Comparison of ENCODE assay signal across 11 cellular contexts in genomic region chr19:16084067-16084685, GRCh38. TPM values are rescaled to one million over a fixed set of nuclear protein-coding genes. Genes with fewer than 3 reads are reported as not detected.
A peak's percentile ranks its signal among the peaks of the same experiment; 100 is the strongest.
DNase-seq lines count a peak whose midpoint lies in the region; ATAC-seq and TF ChIP-seq lines count a peak whose summit lies in the region.
"Had no signal": no experiment of that assay in that cellular context is flagged by ENCODE, and none has a peak within 500 bp of the region (broad histone marks: within the 10 kb centered on the region; RNA-seq: fewer than 3 reads in every experiment).

No MANE protein-coding gene starts in this region.

- H3K36me3 ChIP-seq in CD4-positive, CD25-positive, alpha-beta regulatory T cell (ENCODE audit: control insufficient read depth, insufficient read depth, low read length): peaks cover 68% of the 10 kb centered on the region
- H3K36me3 ChIP-seq in Loucy (ENCODE audit: insufficient read depth, low read length): peaks cover 91% of the 10 kb centered on the region
- peaks cover 97% of the 10 kb centered on the region for H3K36me3 ChIP-seq in endodermal cell (ENCODE audit: control insufficient read depth, insufficient read depth, low read length)
- peaks cover 44 to 84% (median 72%) of the 10 kb centered on the region in 4 donors for H3K36me3 ChIP-seq in sigmoid colon

- H3K36me3 Mint-ChIP-seq in CD4-positive, CD25-positive, alpha-beta regulatory T cell: peaks cover 53% of the 10 kb centered on the region
- peaks cover 83% of the 10 kb centered on the region for H3K36me3 Mint-ChIP-seq in endodermal cell (ENCODE audit: low read depth)

- H3K4me1 ChIP-seq in CD4-positive, CD25-positive, alpha-beta regulatory T cell (ENCODE audit: control insufficient read depth, insufficient read depth, low read length, poor library complexity, severe bottlenecking): peaks cover 63% of the 10 kb centered on the region
- H3K4me1 ChIP-seq in Loucy (ENCODE audit: insufficient read depth, low read length, poor library complexity, severe bottlenecking) (peaks cover 78% of the 10 kb centered on the region), endodermal cell (ENCODE audit: control insufficient read depth, insufficient read depth, low read length) (peaks cover 3% of the 10 kb centered on the region), sigmoid colon (peaks cover 0 to 100% (median 98%) of the 10 kb centered on the region in 4 donors)

- H3K4me3 ChIP-seq in CD4-positive, CD25-positive, alpha-beta regulatory T cell (ENCODE audit: low read depth, low read length): no peak overlapping the region
- H3K4me3 ChIP-seq in Loucy (ENCODE audit: low read length, poor library complexity, severe bottlenecking) (peak overlapping the region; percentile 56), endodermal cell (ENCODE audit: low read length) (no peak overlapping the region), sigmoid colon (no peak overlapping the region)
- H3K4me3 ChIP-seq: body of pancreas, mucosa of descending colon had no signal

- peak overlapping the region; percentile 88 for H3K4me2 ChIP-seq in Loucy (ENCODE audit: low read depth, low read length, poor library complexity, severe bottlenecking)

- peak overlapping the region in 1 of 3 donors; percentile 91 for H3K27ac Mint-ChIP-seq in CD4-positive, CD25-positive, alpha-beta regulatory T cell
- peak overlapping the region; percentile 84 for H3K27ac Mint-ChIP-seq in endodermal cell

- no peaks in the 10 kb centered on the region for H3K27me3 ChIP-seq in CD4-positive, CD25-positive, alpha-beta regulatory T cell (ENCODE audit: control insufficient read depth, insufficient read depth, low read length)
- H3K27me3 ChIP-seq in Loucy (ENCODE audit: insufficient read depth, low read length, poor library complexity, severe bottlenecking) (no peaks in the 10 kb centered on the region), endodermal cell (ENCODE audit: control insufficient read depth, insufficient read depth, low read length, poor library complexity, severe bottlenecking) (no peaks in the 10 kb centered on the region), sigmoid colon (no peaks in the 10 kb centered on the region)
- H3K27me3 ChIP-seq: body of pancreas had no signal

- H3K9me2 ChIP-seq in Loucy (replicated peaks; ENCODE audit: low read depth, low read length): no peaks in the 10 kb centered on the region

- no peaks in the 10 kb centered on the region for H3K9me3 ChIP-seq in CD4-positive, CD25-positive, alpha-beta regulatory T cell (ENCODE audit: control insufficient read depth in 2 of 2, low read length in 2 of 2)
- H3K9me3 ChIP-seq in Loucy (ENCODE audit: insufficient read depth, low read depth, low read length) (no peaks in the 10 kb centered on the region), endodermal cell (ENCODE audit: control insufficient read depth, low read length) (no peaks in the 10 kb centered on the region), sigmoid colon (no peaks in the 10 kb centered on the region)
- H3K9me3 ChIP-seq: body of pancreas, mucosa of descending colon had no signal

- H3K9me3 Mint-ChIP-seq in CD4-positive, CD25-positive, alpha-beta regulatory T cell: no peaks in the 10 kb centered on the region
- H3K9me3 Mint-ChIP-seq in endodermal cell: no peaks in the 10 kb centered on the region

- intact Hi-C loops in sigmoid colon (cut with DNase I): no loop called here

- peaks cover 94% of the 10 kb centered on the region for H4K20me1 ChIP-seq in Loucy (ENCODE audit: insufficient read depth, low read length, poor library complexity, severe bottlenecking)

- ATAC-seq in CD4-positive, CD25-positive, alpha-beta regulatory T cell (ENCODE audit: low read depth in 2 of 2): no peak
- ATAC-seq in GM21619 (IDR thresholded peaks at IDR 0.05; ENCODE audit: unreplicated experiment) (no peak), HG02610 (IDR thresholded peaks at IDR 0.05; ENCODE audit: unreplicated experiment) (no peak)
- ATAC-seq: body of pancreas, mucosa of descending colon had no signal

- no peak for TF ChIP-seq CTCF in Loucy (conservative IDR thresholded peaks at IDR 0.05; ENCODE audit: low read length)
- TF ChIP-seq CTCF in endodermal cell (conservative IDR thresholded peaks at IDR 0.05): no peak
- no peak for TF ChIP-seq CTCF in sigmoid colon (IDR thresholded peaks at IDR 0.05)

- H3F3A ChIP-seq in Loucy (ENCODE audit: low read depth): peaks cover 7% of the 10 kb centered on the region; the same call in 1 of the 2 replicates

- no peak for DNase-seq in CD4-positive, CD25-positive, alpha-beta regulatory T cell
- DNase-seq in endodermal cell: peak; percentile 41
- no peak for DNase-seq in sigmoid colon
- DNase-seq in islet precursor cell: no peak
- DNase-seq in NCI-H2196 (lab: John Stamatoyannopoulos, UW; ENCODE audit: unreplicated experiment): no peak
- DNase-seq: Karpas-422, mucosa of descending colon had no signal

- no peak for TF ChIP-seq EP300 in sigmoid colon (IDR thresholded peaks at IDR 0.05)

- peaks cover 18 to 84% (median 36%) of the 10 kb centered on the region in 4 donors for H3K4me1 Mint-ChIP-seq in CD4-positive, CD25-positive, alpha-beta regulatory T cell
- peaks cover 12% of the 10 kb centered on the region for H3K4me1 Mint-ChIP-seq in endodermal cell

- no peak overlapping the region for H2AFZ ChIP-seq in Loucy (ENCODE audit: low read length)

- 94 to 96% methylated on average over 10 to 11 of the region's 11 CpGs for WGBS in endodermal cell (ENCODE audit: insufficient coverage in 1 of 2, insufficient read length in 1 of 2), 2 experiments
- WGBS in sigmoid colon, 2 donors: 88 to 91% methylated on average over 11 of the region's 11 CpGs

- H3K27ac ChIP-seq in CD4-positive, CD25-positive, alpha-beta regulatory T cell (ENCODE audit: insufficient read depth, low read length, poor library complexity, severe bottlenecking): peak overlapping the region; percentile 25
- H3K27ac ChIP-seq in endodermal cell (ENCODE audit: low read depth, low read length): no peak overlapping the region
- H3K27ac ChIP-seq in sigmoid colon: peak overlapping the region; percentile 97 to 100 (median 100)
- H3K27ac ChIP-seq: body of pancreas had no signal

- H3K4me3 Mint-ChIP-seq in CD4-positive, CD25-positive, alpha-beta regulatory T cell: peak overlapping the region in 3 of 4 donors; percentile 13 to 89 (median 52)
- no peak overlapping the region for H3K4me3 Mint-ChIP-seq in endodermal cell

- no peak for TF ChIP-seq POLR2A in sigmoid colon (IDR thresholded peaks at IDR 0.05)

- H3K27me3 Mint-ChIP-seq in CD4-positive, CD25-positive, alpha-beta regulatory T cell: no peaks in the 10 kb centered on the region
- H3K27me3 Mint-ChIP-seq in endodermal cell (ENCODE audit: insufficient read depth): no peaks in the 10 kb centered on the region

- H3K9ac ChIP-seq in Loucy (ENCODE audit: low read depth, low read length, poor library complexity, severe bottlenecking) (peak overlapping the region; percentile 78), endodermal cell (ENCODE audit: extremely low read depth, low read length, poor library complexity, severe bottlenecking) (no peak overlapping the region)

- H3K79me2 ChIP-seq in Loucy (ENCODE audit: insufficient read depth, low read length): peaks cover 99% of the 10 kb centered on the region

RNA-seq across cellular contexts. Expression of gene TPM4, which starts 7.9 kb away (rescaled TPM):
- total RNA-seq in CD4-positive, CD25-positive, alpha-beta regulatory T cell: 305 TPM
- 100 to 1,000 TPM; 109 to 163 (median 131) TPM for polyA plus RNA-seq in CD4-positive, CD25-positive, alpha-beta regulatory T cell
- total RNA-seq in endodermal cell (100 to 1,000 TPM; 387 to 437 TPM), sigmoid colon (100 to 1,000 TPM; 222 to 826 (median 353) TPM)
- 485 TPM for polyA plus RNA-seq in endodermal cell (2013, experiment 1 of 2)
- 534 TPM for polyA plus RNA-seq in endodermal cell (2013, experiment 2 of 2)
- polyA plus RNA-seq in sigmoid colon: 100 to 1,000 TPM; 313 to 464 (median 374) TPM

RNA-seq across cellular contexts. Expression of gene RAB8A, which starts 27.5 kb away (rescaled TPM):
- 88.1 TPM for total RNA-seq in CD4-positive, CD25-positive, alpha-beta regulatory T cell
- polyA plus RNA-seq in CD4-positive, CD25-positive, alpha-beta regulatory T cell: 10 to 100 TPM; 79.6 to 93.0 (median 87.8) TPM
- total RNA-seq in endodermal cell (10 to 100 TPM; 67.7 to 86.0 TPM), sigmoid colon (10 to 100 TPM; 32.8 to 43.9 (median 34.9) TPM)
- polyA plus RNA-seq in endodermal cell (2013, experiment 1 of 2): 50.9 TPM
- 49.3 TPM for polyA plus RNA-seq in endodermal cell (2013, experiment 2 of 2)
- 100 to 1,000 TPM in 1 of 3 donors, 10 to 100 TPM in 2; 64.3 to 126 (median 79.4) TPM for polyA plus RNA-seq in sigmoid colon

RNA-seq across cellular contexts. Expression of gene HSH2D, which starts 59.3 kb away (rescaled TPM):
- total RNA-seq in CD4-positive, CD25-positive, alpha-beta regulatory T cell: 45.5 TPM
- 10 to 100 TPM in 3 of 4 donors, 1 to 10 TPM in 1; 8.8 to 17.0 (median 12.4) TPM for polyA plus RNA-seq in CD4-positive, CD25-positive, alpha-beta regulatory T cell
- under 1 TPM; 0.66 to 0.68 TPM for total RNA-seq in endodermal cell
- polyA plus RNA-seq in endodermal cell (2013, experiment 1 of 2): 0.14 TPM
- polyA plus RNA-seq in endodermal cell (2013, experiment 2 of 2): not detected
- 1 to 10 TPM in 2 of 4 donors, not detected in 2; 2.5 to 3.3 TPM for total RNA-seq in sigmoid colon
- 10 to 100 TPM; 14.4 to 40.0 (median 22.9) TPM for polyA plus RNA-seq in sigmoid colon

Comparison
In these comparisons a context has a peak if more than half of its experiments do, and no peak if none do; other contexts are left out.
1. RNA of gene HSH2D, which starts 59.3 kb away (total RNA-seq): 45.5 TPM in CD4-positive, CD25-positive, alpha-beta regulatory T cell (single experiment); 2.5 to 3.3 TPM in sigmoid colon and 0.66 to 0.68 TPM in endodermal cell; every median in the first group is over 10 times any median in the second.